In genomic region chr1:157472302-157472701, GRCh38 we compare ENCODE assay signal across 14 cellular contexts.
"Had no signal": no experiment of that assay in that cellular context is flagged by ENCODE, and none has a peak within 500 bp of the region (broad histone marks: within the 10 kb centered on the region; RNA-seq: fewer than 3 reads in every experiment).

No MANE protein-coding gene starts in this region.

- H3K27ac ChIP-seq: tibial artery had no signal

- H3K36me3 ChIP-seq: tibial artery had no signal

- H3K27ac Mint-ChIP-seq: activated B cell treated with CpG ODN at 0.5 μM for 24 hours; activated CD4-positive, alpha-beta T cell treated with anti-CD3 and anti-CD28 coated beads, Interleukin-2, amount 10 ng/mL, durations not matched to agents 7 days and 5 days; activated naive CD4-positive, alpha-beta T cell treated with anti-CD3 and anti-CD28 coated beads, Interleukin-2, amount 50 U/mL, for 72 hours; endodermal cell; naive thymus-derived CD8-positive, alpha-beta T cell; stimulated activated effector memory CD8-positive, alpha-beta T cell treated with anti-CD3 and anti-CD28 coated beads, Interleukin-12 subunit alpha, Interleukin-12 subunit beta, amount 100 ng/mL, for 72 hours had no signal

- H3K4me1 Mint-ChIP-seq: activated CD4-positive, alpha-beta T cell treated with anti-CD3 and anti-CD28 coated beads, Interleukin-2, amount 10 ng/mL, durations not matched to agents 7 days and 5 days; immature natural killer cell; naive thymus-derived CD8-positive, alpha-beta T cell; stimulated activated effector memory CD8-positive, alpha-beta T cell treated with anti-CD3 and anti-CD28 coated beads, Interleukin-12 subunit alpha, Interleukin-12 subunit beta, amount 100 ng/mL, for 72 hours had no signal

- H3K36me3 Mint-ChIP-seq: activated naive CD4-positive, alpha-beta T cell treated with anti-CD3 and anti-CD28 coated beads, Interleukin-2, amount 50 U/mL, for 72 hours; stimulated activated effector memory CD8-positive, alpha-beta T cell treated with anti-CD3 and anti-CD28 coated beads, Interleukin-12 subunit alpha, Interleukin-12 subunit beta, amount 100 ng/mL, for 72 hours had no signal

- H3K4me3 ChIP-seq: tibial artery had no signal

- H3K4me3 Mint-ChIP-seq: activated B cell treated with CpG ODN at 0.5 μM for 24 hours; activated CD4-positive, alpha-beta T cell treated with anti-CD3 and anti-CD28 coated beads, Interleukin-2, amount 10 ng/mL, durations not matched to agents 7 days and 5 days; endodermal cell; immature natural killer cell; naive thymus-derived CD8-positive, alpha-beta T cell; stimulated activated effector memory CD8-positive, alpha-beta T cell treated with anti-CD3 and anti-CD28 coated beads, Interleukin-12 subunit alpha, Interleukin-12 subunit beta, amount 100 ng/mL, for 72 hours had no signal

- H3K9me3 Mint-ChIP-seq: stimulated activated effector memory CD8-positive, alpha-beta T cell treated with anti-CD3 and anti-CD28 coated beads, Interleukin-12 subunit alpha, Interleukin-12 subunit beta, amount 100 ng/mL, for 72 hours had no signal

- ATAC-seq: activated naive CD4-positive, alpha-beta T cell treated with anti-CD3 and anti-CD28 coated beads, Interleukin-2, amount 50 U/mL, for 72 hours; esophagus mucosa; naive thymus-derived CD8-positive, alpha-beta T cell; right cardiac atrium; stimulated activated effector memory CD8-positive, alpha-beta T cell treated with anti-CD3 and anti-CD28 coated beads, Interleukin-12 subunit alpha, Interleukin-12 subunit beta, amount 100 ng/mL, for 72 hours had no signal

- FAIRE-seq: TTC549 had no signal

- H3K4me1 ChIP-seq: tibial artery had no signal

- DNase-seq: activated B cell treated with CpG ODN at 0.5 μM for 24 hours; activated CD4-positive, alpha-beta T cell treated with anti-CD3 and anti-CD28 coated beads, Interleukin-2, amount 10 ng/mL, durations not matched to agents 7 days and 5 days; activated effector memory CD4-positive, alpha-beta T cell treated with Interleukin-2 at 50 U/mL for 16 hours; cerebellar nuclear complex; endodermal cell; immature natural killer cell; naive thymus-derived CD8-positive, alpha-beta T cell; right cardiac atrium; T-helper 2 cell; tibial artery had no signal

- H3K27me3 ChIP-seq: tibial artery had no signal
